Comparison of ENCODE assay signal across 9 cellular contexts in the genomic region with DNA sequence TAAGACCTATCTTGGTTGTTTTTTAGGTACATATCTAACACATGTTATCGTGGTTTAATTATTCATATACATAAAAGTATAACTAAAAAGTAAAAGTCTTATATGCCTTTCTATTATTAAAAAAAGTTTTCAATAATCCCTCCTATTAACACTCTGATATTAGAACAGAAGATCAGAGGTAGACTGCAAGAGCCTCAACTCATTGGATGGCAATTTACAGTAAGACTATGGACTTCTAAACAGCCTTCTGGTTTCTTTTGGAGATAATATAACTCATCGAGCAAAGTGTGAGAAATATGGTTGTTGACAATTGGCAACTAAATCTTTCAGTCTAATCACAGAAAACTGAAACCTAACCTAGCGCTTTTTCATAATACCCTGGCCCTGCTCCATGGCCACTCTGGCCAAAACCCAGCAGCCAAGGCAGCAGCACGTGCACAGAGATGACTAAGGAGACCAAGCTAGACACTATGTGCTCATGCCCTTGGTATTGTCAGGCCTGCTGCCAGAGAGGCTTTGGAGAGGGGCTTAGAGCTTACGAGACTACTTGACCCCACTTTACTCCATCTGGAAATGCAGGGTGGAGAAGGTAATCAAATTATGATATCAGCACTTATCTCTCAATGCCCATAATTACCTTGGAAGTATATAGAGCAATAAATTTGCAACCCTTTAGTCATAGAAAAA. TPM values are rescaled to one million over a fixed set of nuclear protein-coding genes. Genes with fewer than 3 reads are reported as not detected.
DNase-seq lines count a peak whose midpoint lies in the region; ATAC-seq and TF ChIP-seq lines count a peak whose summit lies in the region.
"Had no signal": no experiment of that assay in that cellular context is flagged by ENCODE, and none has a peak within 500 bp of the region (broad histone marks: within the 10 kb centered on the region; RNA-seq: fewer than 3 reads in every experiment).

No MANE protein-coding gene starts in this region.

- intact Hi-C loops in heart right ventricle (cut with DNase I) = loop anchor here in 2 of 10 donors (5.0 kb wide), 2 partner anchors 37 to 617 kb away; no protein-coding TSS in a partner anchor

- H3K27ac Mint-ChIP-seq in HFFc6 (peak overlapping the region; percentile 92), progenitor cell of endocrine pancreas (no peak overlapping the region)
- H3K27ac Mint-ChIP-seq: stimulated activated naive CD8-positive, alpha-beta T cell treated with anti-CD3 and anti-CD28 coated beads, Interleukin-15, Interleukin-2, amounts not matched to agents 100 ng/mL and 50 ng/mL, for 24 hours had no signal

- H3K27ac ChIP-seq in heart right ventricle = peak overlapping the region in 9 of 10 donors; percentile 30 to 81 (median 75)

- no peaks in the 10 kb centered on the region for H3K9me3 ChIP-seq in heart right ventricle

- H3K27me3 ChIP-seq in heart right ventricle = no peaks in the 10 kb centered on the region

- TF ChIP-seq CTCF in HFFc6 (IDR thresholded peaks at IDR 0.05) (no peak), WI38 (IDR thresholded peaks at IDR 0.05; ENCODE audit: low read depth, low read length) (no peak), heart right ventricle (IDR thresholded peaks at IDR 0.05) (no peak), progenitor cell of endocrine pancreas (IDR thresholded peaks at IDR 0.05; ENCODE audit: unreplicated experiment) (no peak)

- DNase-seq in HFFc6 (peak; percentile 92), heart right ventricle (peak; percentile 82 to 83), smooth muscle cell of the brain vasculature (ENCODE audit: low read depth, low spot score) (peak; percentile 69), progenitor cell of endocrine pancreas (ENCODE audit: low spot score, unreplicated experiment) (no peak), COLO668 (lab: John Stamatoyannopoulos, UW; ENCODE audit: unreplicated experiment) (no peak), pons (ENCODE audit: low spot score) (no peak)

- ATAC-seq in heart right ventricle = peak; percentile 92 to 98 (median 96)
- ATAC-seq in HG02870 (IDR thresholded peaks at IDR 0.05; ENCODE audit: unreplicated experiment) = no peak

- H3K27me3 Mint-ChIP-seq in HFFc6 (ENCODE audit: insufficient read depth) = no peaks in the 10 kb centered on the region
- H3K27me3 Mint-ChIP-seq in progenitor cell of endocrine pancreas = no peaks in the 10 kb centered on the region
- H3K27me3 Mint-ChIP-seq: stimulated activated naive CD8-positive, alpha-beta T cell treated with anti-CD3 and anti-CD28 coated beads, Interleukin-15, Interleukin-2, amounts not matched to agents 100 ng/mL and 50 ng/mL, for 24 hours had no signal

- WGBS in heart right ventricle, 2 donors = 8 to 17% methylated on average over 5 of the region's 5 CpGs

- H3K4me3 ChIP-seq in WI38 (ENCODE audit: low read depth, low read length) = peak overlapping the region; percentile 26
- H3K4me3 ChIP-seq in heart right ventricle = peak overlapping the region in 1 of 10 donors; percentile 2

- H3K4me3 Mint-ChIP-seq in HFFc6 (peak overlapping the region; percentile 8), progenitor cell of endocrine pancreas (ENCODE audit: low read depth) (no peak overlapping the region)
- H3K4me3 Mint-ChIP-seq: stimulated activated naive CD8-positive, alpha-beta T cell treated with anti-CD3 and anti-CD28 coated beads, Interleukin-15, Interleukin-2, amounts not matched to agents 100 ng/mL and 50 ng/mL, for 24 hours had no signal

- H3K36me3 Mint-ChIP-seq in HFFc6 (ENCODE audit: low read depth) (peaks cover 24% of the 10 kb centered on the region), progenitor cell of endocrine pancreas (ENCODE audit: insufficient read depth) (peaks cover 4% of the 10 kb centered on the region)

- H3K9me3 Mint-ChIP-seq in HFFc6 = no peaks in the 10 kb centered on the region
- no peaks in the 10 kb centered on the region for H3K9me3 Mint-ChIP-seq in progenitor cell of endocrine pancreas (ENCODE audit: low read depth)
- H3K9me3 Mint-ChIP-seq: stimulated activated naive CD8-positive, alpha-beta T cell treated with anti-CD3 and anti-CD28 coated beads, Interleukin-15, Interleukin-2, amounts not matched to agents 100 ng/mL and 50 ng/mL, for 24 hours had no signal

- H3K4me1 ChIP-seq in heart right ventricle = peaks cover 0 to 58% (median 36%) of the 10 kb centered on the region in 9 donors

- H3K36me3 ChIP-seq in heart right ventricle = peaks cover 0 to 27% (median 0%) of the 10 kb centered on the region in 9 donors

- peaks cover 50% of the 10 kb centered on the region for H3K4me1 Mint-ChIP-seq in HFFc6 (ENCODE audit: low read depth)
- peaks cover 4% of the 10 kb centered on the region for H3K4me1 Mint-ChIP-seq in progenitor cell of endocrine pancreas (ENCODE audit: low read depth)

RNA-seq across cellular contexts. Expression of a gene that starts 40.6 kb away (rescaled TPM):
- 10 to 100 TPM; 10.7 to 17.1 (median 13.0) TPM for total RNA-seq in HFFc6 (2021; fragmentation: NEBNext Ultra II Directional; extraction: Animal tissue kit (Norgen Biotek cat#: 25700))
- total RNA-seq in heart right ventricle = 1 to 10 TPM; 6.1 to 9.9 (median 7.9) TPM
- polyA plus RNA-seq in heart right ventricle = 10 to 100 TPM in 1 of 2 donors, 1 to 10 TPM in 1; 9.1 to 10.2 TPM
- 10.7 and 12.9 TPM in 2 replicates for total RNA-seq in progenitor cell of endocrine pancreas

Comparison
In these comparisons a context has a peak if more than half of its experiments do, and no peak if none do; other contexts are left out.
1. DNase-seq: peak in HFFc6 (single experiment), heart right ventricle (2 of 2) and smooth muscle cell of the brain vasculature (single experiment); none in progenitor cell of endocrine pancreas (single experiment), COLO668 (single experiment) and pons (single experiment).